1 cellular context compared by ENCODE assay signal in genomic region chr1:220386494-220387195, GRCh38.
TF ChIP-seq lines count a peak whose summit lies in the region.

No MANE protein-coding gene starts in this region.

TF ChIP-seq in GM12878, 131 proteins besides CTCF, POLR2A, EP300 and RAD21 (continued from another document):
- no peak for TF ChIP-seq PKNOX1 (IDR thresholded peaks at IDR 0.05)
- TF ChIP-seq ZNF592 (IDR thresholded peaks at IDR 0.05): no peak
- TF ChIP-seq PAX5 (IDR thresholded peaks at IDR 0.05; ENCODE audit: borderline replicate concordance, low read depth, low read length): no peak
- no peak for TF ChIP-seq BMI1 (IDR thresholded peaks at IDR 0.05; ENCODE audit: borderline replicate concordance)
- TF ChIP-seq ZBTB33 (IDR thresholded peaks at IDR 0.05): no peak
- no peak for TF ChIP-seq FOXK2 (IDR thresholded peaks at IDR 0.05)
- TF ChIP-seq HDGF (IDR thresholded peaks at IDR 0.05): no peak
- no peak for TF ChIP-seq CBX5 (IDR thresholded peaks at IDR 0.05; ENCODE audit: low read depth)
- TF ChIP-seq SIN3A (IDR thresholded peaks at IDR 0.05; ENCODE audit: low read depth, low read length): no peak
- TF ChIP-seq TBL1XR1 (IDR thresholded peaks at IDR 0.05; ENCODE audit: low read depth, low read length): no peak
- TF ChIP-seq ZBTB4 (CRISPR knock-in tag; IDR thresholded peaks at IDR 0.05): no peak
- TF ChIP-seq ZSCAN29 (IDR thresholded peaks at IDR 0.05): no peak
TF ChIP-seq in GM12878: peak in this region for 0.
